Comparison of ENCODE assay signal across 8 cellular contexts in genomic region chr3:44323341-44323955, GRCh38. TPM values are rescaled to one million over a fixed set of nuclear protein-coding genes. Genes with fewer than 3 reads are reported as not detected.
DNase-seq lines count a peak whose midpoint lies in the region; ATAC-seq and TF ChIP-seq lines count a peak whose summit lies in the region.

No MANE protein-coding gene starts in this region.

- ATAC-seq in omental fat pad (ENCODE audit: low FRiP score) = no peak
- no peak for ATAC-seq in GM18517 (IDR thresholded peaks at IDR 0.05; ENCODE audit: unreplicated experiment)

- no peaks in the 10 kb centered on the region for H3K9me3 ChIP-seq in CD4-positive, alpha-beta memory T cell (ENCODE audit: control insufficient read depth in 1 of 2, low read length in 2 of 2)
- H3K9me3 ChIP-seq in NT2/D1 (ENCODE audit: insufficient read depth, low read length) (no peaks in the 10 kb centered on the region), vagina (no peaks in the 10 kb centered on the region)

- CTCF ChIA-PET in CD4-positive, alpha-beta memory T cell (lab: Charles Lee; ENCODE audit: partially characterized antibody) = interaction anchor here (0.7 to 2.2 kb wide), 6 partner anchors 8 to 590 kb away, joined by 3 to 7 read pairs (median 6); no protein-coding TSS in a partner anchor

- H3K4me3 Mint-ChIP-seq in CD4-positive, alpha-beta memory T cell = no peak overlapping the region
- H3K4me3 Mint-ChIP-seq in activated T-cell treated with anti-CD3 and anti-CD28 coated beads, Interleukin-2, amount 50 U/mL, for 24 hours = no peak overlapping the region

- H3K27me3 ChIP-seq in CD4-positive, alpha-beta memory T cell (ENCODE audit: insufficient read depth, low read length) = no peaks in the 10 kb centered on the region
- H3K27me3 ChIP-seq in HL-60 (ENCODE audit: insufficient read depth, poor library complexity, severe bottlenecking) = no peaks in the 10 kb centered on the region
- H3K27me3 ChIP-seq in NT2/D1 (ENCODE audit: insufficient read depth, insufficient read length) = no peaks in the 10 kb centered on the region
- no peaks in the 10 kb centered on the region for H3K27me3 ChIP-seq in vagina

- H3K36me3 Mint-ChIP-seq in CD4-positive, alpha-beta memory T cell = no peaks in the 10 kb centered on the region
- no peaks in the 10 kb centered on the region for H3K36me3 Mint-ChIP-seq in activated T-cell treated with anti-CD3 and anti-CD28 coated beads, Interleukin-2, amount 50 U/mL, for 24 hours (ENCODE audit: low read depth)

- peaks cover 0 to 4% (median 0%) of the 10 kb centered on the region in 4 donors for H3K4me1 Mint-ChIP-seq in CD4-positive, alpha-beta memory T cell
- peaks cover 3% of the 10 kb centered on the region for H3K4me1 Mint-ChIP-seq in activated T-cell treated with anti-CD3 and anti-CD28 coated beads, Interleukin-2, amount 50 U/mL, for 24 hours (ENCODE audit: low read depth)

- POLR2A ChIA-PET in CD4-positive, alpha-beta memory T cell (lab: Charles Lee; ENCODE audit: partially characterized antibody) = interaction anchor here (1.3 kb wide), 1 partner anchor 14 kb away, joined by 3 read pairs; no protein-coding TSS in a partner anchor

- intact Hi-C loops in CD4-positive, alpha-beta memory T cell (cut with micrococcal nuclease) = loop anchor here (1.0 to 5.0 kb wide), 4 partner anchors 154 to 591 kb away; partner anchors contain the start of gene ZNF445
- intact Hi-C loops in vagina (cut with DNase I) = no loop called here

- no peak overlapping the region for H3K9ac ChIP-seq in NT2/D1 (ENCODE audit: insufficient read length, low read depth)

- peaks cover 6 to 7% of the 10 kb centered on the region in 2 donors for H3K27me3 Mint-ChIP-seq in CD4-positive, alpha-beta memory T cell
- peaks cover 10% of the 10 kb centered on the region for H3K27me3 Mint-ChIP-seq in activated T-cell treated with anti-CD3 and anti-CD28 coated beads, Interleukin-2, amount 50 U/mL, for 24 hours

- no peak overlapping the region for H3K27ac ChIP-seq in CD4-positive, alpha-beta memory T cell (ENCODE audit: low read depth, low read length)
- no peak overlapping the region for H3K27ac ChIP-seq in HL-60 (replicated peaks)
- H3K27ac ChIP-seq in vagina = no peak overlapping the region

- no peak overlapping the region for H3K27ac Mint-ChIP-seq in CD4-positive, alpha-beta memory T cell
- no peak overlapping the region for H3K27ac Mint-ChIP-seq in activated T-cell treated with anti-CD3 and anti-CD28 coated beads, Interleukin-2, amount 50 U/mL, for 24 hours

- no peaks in the 10 kb centered on the region for H3K36me3 ChIP-seq in CD4-positive, alpha-beta memory T cell (ENCODE audit: insufficient read depth, low read length)
- no peaks in the 10 kb centered on the region for H3K36me3 ChIP-seq in NT2/D1 (ENCODE audit: insufficient read depth, insufficient read length, low read length)
- no peaks in the 10 kb centered on the region for H3K36me3 ChIP-seq in vagina

- H3K4me1 ChIP-seq in CD4-positive, alpha-beta memory T cell (ENCODE audit: insufficient read depth, low read length) = no peaks in the 10 kb centered on the region
- H3K4me1 ChIP-seq in NT2/D1 (ENCODE audit: insufficient read depth, insufficient read length) (peaks cover 2% of the 10 kb centered on the region), vagina (no peaks in the 10 kb centered on the region)

- H3K4me3 ChIP-seq in CD4-positive, alpha-beta memory T cell (ENCODE audit: low read length in 2 of 2) = no peak overlapping the region
- H3K4me3 ChIP-seq in HL-60 (replicated peaks; ENCODE audit: insufficient read depth, low read length) = no peak overlapping the region
- no peak overlapping the region for H3K4me3 ChIP-seq in NT2/D1 (ENCODE audit: insufficient read length, low read depth)
- no peak overlapping the region for H3K4me3 ChIP-seq in fibroblast of pulmonary artery (replicated peaks; ENCODE audit: low read depth, low read length)
- H3K4me3 ChIP-seq in vagina = no peak overlapping the region

- TF ChIP-seq CTCF in HL-60 (IDR thresholded peaks at IDR 0.05; ENCODE audit: insufficient read depth, low read length) (peak; percentile 71), fibroblast of pulmonary artery (IDR thresholded peaks at IDR 0.05; ENCODE audit: low read length, missing control alignments) (peak; percentile 89), omental fat pad (IDR thresholded peaks at IDR 0.05) (peak in 1 of 3 donors; percentile 6), vagina (IDR thresholded peaks at IDR 0.05) (peak; percentile 33 to 73 (median 51))

- no peak for TF ChIP-seq POLR2A in vagina (IDR thresholded peaks at IDR 0.05)

- peak in 4 of 5 donors; percentile 39 to 49 (median 46) for DNase-seq in CD4-positive, alpha-beta memory T cell
- DNase-seq in HL-60 (ENCODE audit: low read depth in 1 of 2, low spot score in 1 of 2) (peak in 1 of 2 experiments; percentile 71), NT2/D1 (ENCODE audit: low read depth, low spot score) (peak; percentile 30), fibroblast of pulmonary artery (ENCODE audit: low read depth) (peak; percentile 82), omental fat pad (ENCODE audit: low spot score) (peak; percentile 79), vagina (ENCODE audit: extremely low spot score in 2 of 2) (no peak)
- DNase-seq in activated T-cell treated with anti-CD3 and anti-CD28 coated beads, Interleukin-2, amount 50 U/mL, for 24 hours = peak; percentile 48

- peaks cover 0 to 3% (median 0%) of the 10 kb centered on the region in 8 donors for H3K9me3 Mint-ChIP-seq in CD4-positive, alpha-beta memory T cell
- no peaks in the 10 kb centered on the region for H3K9me3 Mint-ChIP-seq in activated T-cell treated with anti-CD3 and anti-CD28 coated beads, Interleukin-2, amount 50 U/mL, for 24 hours

RNA-seq across cellular contexts. Expression of gene TCAIM, which starts 15.1 kb away (rescaled TPM):
- 10 to 100 TPM; 21.3 to 21.8 TPM for total RNA-seq in CD4-positive, alpha-beta memory T cell
- 10 to 100 TPM; 16.7 to 17.3 TPM for polyA plus RNA-seq in CD4-positive, alpha-beta memory T cell
- total RNA-seq in omental fat pad (10 to 100 TPM; 16.2 to 28.7 (median 22.1) TPM), vagina (17.9 TPM)

Comparison
In these comparisons a context has a peak if more than half of its experiments do, and no peak if none do; other contexts are left out.
1. DNase-seq: peak in CD4-positive, alpha-beta memory T cell (4 of 5), NT2/D1 (single experiment), activated T-cell treated with anti-CD3 and anti-CD28 coated beads, Interleukin-2, amount 50 U/mL, for 24 hours (single experiment), fibroblast of pulmonary artery (single experiment) and omental fat pad (single experiment); none in vagina (0 of 2).